7 cellular contexts compared by ENCODE assay signal in the genomic region with DNA sequence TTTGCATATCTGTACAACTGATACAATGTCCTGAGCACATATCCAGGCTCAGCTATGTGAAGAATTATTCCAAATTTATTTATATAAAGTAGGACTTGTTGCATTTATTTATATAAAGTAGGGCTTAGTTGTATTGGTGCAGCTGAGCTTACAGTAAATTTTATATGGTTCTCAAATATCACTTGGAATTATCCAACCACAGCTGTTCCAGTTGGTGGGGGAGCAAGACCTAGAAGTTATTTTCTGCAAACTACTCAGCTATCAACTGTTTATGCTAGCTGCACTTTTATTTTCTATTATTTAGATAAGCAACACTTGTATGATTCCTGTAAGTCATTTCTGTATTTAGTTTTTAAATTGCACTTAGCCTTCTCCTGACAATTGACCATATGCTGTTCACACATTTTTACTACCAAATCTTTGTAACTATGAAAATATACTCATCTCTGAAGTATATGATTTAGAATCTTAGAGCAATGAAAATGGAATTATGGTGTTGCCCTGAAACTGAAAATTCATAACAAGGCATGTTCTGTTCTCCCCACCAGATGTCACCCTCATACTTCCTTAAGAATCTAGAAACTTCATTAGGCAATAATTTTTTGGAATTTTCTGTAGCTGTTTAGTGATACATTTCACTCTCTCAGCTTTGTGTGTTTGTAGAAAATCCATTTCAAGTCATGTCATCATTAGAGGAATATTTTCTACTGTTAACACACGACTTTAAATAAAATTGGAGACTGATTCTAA.
A peak's percentile ranks its signal among the peaks of the same experiment; 100 is the strongest.
DNase-seq lines count a peak whose midpoint lies in the region; TF ChIP-seq lines count a peak whose summit lies in the region.

No MANE protein-coding gene starts in this region.

- 9 to 10% methylated on average over 1 of the region's 1 CpG for WGBS in transverse colon (ENCODE audit: low coverage in 1 of 2), 2 donors
- 0 to 2% (median 1%) methylated on average over 1 of the region's 1 CpG for WGBS in ovary, 3 donors

- in situ Hi-C loops in transverse colon (cut with MboI; ENCODE audit: low pct_ligation_motif_present in 1 of 4, low pct_unique_long_range_greater_than_20kb in 1 of 4, low sequenced_read_pairs in 3 of 4) = no loop called here

- H3K9me3 Mint-ChIP-seq in brain = no peaks in the 10 kb centered on the region
- no peaks in the 10 kb centered on the region for H3K9me3 Mint-ChIP-seq in neural crest cell

- H3K4me1 Mint-ChIP-seq in brain (peaks cover 4% of the 10 kb centered on the region), neural crest cell (no peaks in the 10 kb centered on the region)

- H3K4me3 ChIP-seq in transverse colon (no peak overlapping the region), ovary (no peak overlapping the region)

- H3K36me3 ChIP-seq in transverse colon = no peaks in the 10 kb centered on the region
- H3K36me3 ChIP-seq in ovary = no peaks in the 10 kb centered on the region

- no peak overlapping the region for H3K27ac ChIP-seq in transverse colon
- H3K27ac ChIP-seq in ovary = no peak overlapping the region

- H3K27me3 Mint-ChIP-seq in brain (no peaks in the 10 kb centered on the region), neural crest cell (ENCODE audit: low read depth) (no peaks in the 10 kb centered on the region)

- TF ChIP-seq CTCF in GM12873 (IDR thresholded peaks at IDR 0.05; ENCODE audit: insufficient read depth, low read depth, low read length, missing control alignments) = peak; percentile 32
- TF ChIP-seq CTCF in brain (conservative IDR thresholded peaks at IDR 0.05) = peak; percentile 66 to 74
- TF ChIP-seq CTCF in neural crest cell (conservative IDR thresholded peaks at IDR 0.05) = peak; percentile 69
- TF ChIP-seq CTCF in transverse colon (IDR thresholded peaks at IDR 0.05) = peak in 1 of 5 experiments; percentile 12
- TF ChIP-seq CTCF in ovary (IDR thresholded peaks at IDR 0.05) = no peak

- H3K27me3 ChIP-seq in transverse colon = no peaks in the 10 kb centered on the region
- no peaks in the 10 kb centered on the region for H3K27me3 ChIP-seq in ovary

- H3K4me3 Mint-ChIP-seq in brain (no peak overlapping the region), neural crest cell (no peak overlapping the region)

- intact Hi-C loops in transverse colon (cut with DNase I; ENCODE audit: low total_unique reads) = no loop called here
- intact Hi-C loops in ovary (cut with DNase I) = no loop called here

- H3K9me3 ChIP-seq in transverse colon (no peaks in the 10 kb centered on the region), ovary (no peaks in the 10 kb centered on the region)

- H3K36me3 Mint-ChIP-seq in brain = no peaks in the 10 kb centered on the region
- H3K36me3 Mint-ChIP-seq in neural crest cell (ENCODE audit: low read depth) = no peaks in the 10 kb centered on the region

- TF ChIP-seq POLR2A in transverse colon (IDR thresholded peaks at IDR 0.05) (no peak), ovary (IDR thresholded peaks at IDR 0.05) (no peak)

- no peak for TF ChIP-seq EP300 in transverse colon (IDR thresholded peaks at IDR 0.05; ENCODE audit: low read depth)
- no peak for TF ChIP-seq EP300 in ovary (IDR thresholded peaks at IDR 0.05)

- H3K27ac Mint-ChIP-seq in brain (no peak overlapping the region), neural crest cell (ENCODE audit: unreplicated experiment) (no peak overlapping the region)

- no peaks in the 10 kb centered on the region for H3K4me1 ChIP-seq in transverse colon
- H3K4me1 ChIP-seq in ovary (ENCODE audit: insufficient read depth) = no peaks in the 10 kb centered on the region

- DNase-seq in NCI-H1417 treated with DMSO at 0.1 percent for 48 hours (lab: John Stamatoyannopoulos, UW) (peak; percentile 25), neural crest cell (ENCODE audit: low read depth, low spot score) (no peak), transverse colon (no peak), ovary (no peak)
- no peak for DNase-seq in activated T-cell treated with anti-CD3 and anti-CD28 coated beads, Interleukin-2, amount 50 U/mL, for 48 hours

Comparison
In these comparisons a context has a peak if more than half of its experiments do, and no peak if none do; other contexts are left out.
1. CTCF ChIP-seq: peak in GM12873 (single experiment), brain (2 of 2) and neural crest cell (single experiment); none in ovary (0 of 3).